In genomic region chr3:186930143-186930638, GRCh38 we compare ENCODE assay signal across 8 cellular contexts. TPM values are rescaled to one million over a fixed set of nuclear protein-coding genes. Genes with fewer than 3 reads are reported as not detected.
DNase-seq lines count a peak whose midpoint lies in the region; ATAC-seq, FAIRE-seq and TF ChIP-seq lines count a peak whose summit lies in the region.

ST6GAL1 (plus strand) TSS chr3:186930526; CDS start chr3:187042704, 112,178 bp downstream.

- peak within 1 kb of the TSS; percentile 93 to 100 (median 99) for H3K4me3 Mint-ChIP-seq in CD8-positive, alpha-beta memory T cell
- H3K4me3 Mint-ChIP-seq in T-helper 17 cell (peak within 1 kb of the TSS; percentile 97), astrocyte (ENCODE audit: unreplicated experiment) (peak within 1 kb of the TSS; percentile 92)

- H3K4me3 ChIP-seq in CD8-positive, alpha-beta memory T cell (ENCODE audit: low read length): peak within 1 kb of the TSS; percentile 96
- H3K4me3 ChIP-seq in astrocyte (ENCODE audit: insufficient read depth, low read depth, low read length) (peak within 1 kb of the TSS; percentile 82), retinal pigment epithelial cell (ENCODE audit: low read length) (peak within 1 kb of the TSS; percentile 86)

- peak; percentile 48 for ATAC-seq in T-helper 17 cell

- H3K9me3 ChIP-seq in CD8-positive, alpha-beta memory T cell (ENCODE audit: low read length): no peaks in the 10 kb centered on the region
- no peaks in the 10 kb centered on the region for H3K9me3 ChIP-seq in T-helper 17 cell (ENCODE audit: control insufficient read depth, low read length, poor library complexity, severe bottlenecking)
- no peaks in the 10 kb centered on the region for H3K9me3 ChIP-seq in astrocyte (ENCODE audit: insufficient read depth, low read depth, low read length)

- peak within 1 kb of the TSS; percentile 76 for H3K9ac ChIP-seq in astrocyte (ENCODE audit: low read length)

- POLR2A ChIA-PET in CD8-positive, alpha-beta memory T cell (lab: Charles Lee): interaction anchor here (0.5 to 3.9 kb wide), 4 partner anchors 16 to 103 kb away, joined by 4 to 42 read pairs (median 18); no protein-coding TSS in a partner anchor

- no peaks in the 10 kb centered on the region for H3K79me2 ChIP-seq in astrocyte (ENCODE audit: insufficient read depth, low read length)

- H3K36me3 Mint-ChIP-seq in CD8-positive, alpha-beta memory T cell: peaks cover 7 to 41% (median 7%) of the 10 kb centered on the region in 3 donors
- H3K36me3 Mint-ChIP-seq in T-helper 17 cell (ENCODE audit: low read depth) (no peaks in the 10 kb centered on the region), astrocyte (ENCODE audit: low read depth, unreplicated experiment) (peaks cover 5% of the 10 kb centered on the region)

- H2AFZ ChIP-seq in astrocyte (ENCODE audit: low read depth, low read length): peak within 1 kb of the TSS; percentile 94

- peak within 1 kb of the TSS; percentile 99 for H3K4me2 ChIP-seq in astrocyte (ENCODE audit: low read length)

- TF ChIP-seq CTCF in GM20000 (IDR thresholded peaks at IDR 0.05; ENCODE audit: extremely low read depth, missing control alignments) (peak; percentile 12), astrocyte (IDR thresholded peaks at IDR 0.05; ENCODE audit: insufficient read depth, low read depth, low read length) (no peak), retinal pigment epithelial cell (conservative IDR thresholded peaks at IDR 0.05; ENCODE audit: low read depth, low read length) (peak; percentile 50)

- no peaks in the 10 kb centered on the region for H3K27me3 ChIP-seq in CD8-positive, alpha-beta memory T cell (ENCODE audit: insufficient read depth, low read length, poor library complexity, severe bottlenecking)
- peaks cover 2% of the 10 kb centered on the region for H3K27me3 ChIP-seq in astrocyte (ENCODE audit: insufficient read depth, low read length)

- peaks cover 0 to 2% (median 0%) of the 10 kb centered on the region in 5 donors for H3K9me3 Mint-ChIP-seq in CD8-positive, alpha-beta memory T cell
- H3K9me3 Mint-ChIP-seq in astrocyte (ENCODE audit: unreplicated experiment): no peaks in the 10 kb centered on the region

- FAIRE-seq in astrocyte (lab: Jason Lieb, UNC): no peak

- peak within 1 kb of the TSS; percentile 85 for H3K27ac ChIP-seq in CD8-positive, alpha-beta memory T cell (ENCODE audit: low read depth, low read length)
- peak within 1 kb of the TSS; percentile 4 for H3K27ac ChIP-seq in astrocyte (ENCODE audit: low read depth, low read length)

- H3K27ac Mint-ChIP-seq in CD8-positive, alpha-beta memory T cell: peak within 1 kb of the TSS; percentile 87 to 99 (median 98)
- H3K27ac Mint-ChIP-seq in T-helper 17 cell (peak within 1 kb of the TSS; percentile 93), astrocyte (ENCODE audit: unreplicated experiment) (peak within 1 kb of the TSS; percentile 91)

- peaks cover 13% of the 10 kb centered on the region for H3K36me3 ChIP-seq in CD8-positive, alpha-beta memory T cell (ENCODE audit: insufficient read depth, low read length)
- H3K36me3 ChIP-seq in astrocyte (ENCODE audit: insufficient read depth, low read length): no peaks in the 10 kb centered on the region

- peaks cover 0 to 4% of the 10 kb centered on the region in 2 donors for H3K27me3 Mint-ChIP-seq in CD8-positive, alpha-beta memory T cell
- no peaks in the 10 kb centered on the region for H3K27me3 Mint-ChIP-seq in T-helper 17 cell
- H3K27me3 Mint-ChIP-seq in astrocyte (ENCODE audit: low read depth, unreplicated experiment): peaks cover 19% of the 10 kb centered on the region

- CTCF ChIA-PET in CD8-positive, alpha-beta memory T cell (lab: Charles Lee): interaction anchor here (1.5 to 11.0 kb wide), 6 partner anchors 9 to 209 kb away, joined by 5 to 116 read pairs (median 8); partner anchors contain the start of gene RPL39L

- DNase-seq in CD8-positive, alpha-beta memory T cell: peak; percentile 51 to 74 (median 62)
- DNase-seq in GM20000 (ENCODE audit: low spot score) (peak; percentile 82), HuH-7 (ENCODE audit: low spot score) (peak; percentile 50), T-helper 17 cell (peak; percentile 32 to 57 (median 50)), astrocyte (ENCODE audit: low read depth) (peak; percentile 50), hippocampal formation (lab: John Stamatoyannopoulos, UW) (peak; percentile 14 to 48), retinal pigment epithelial cell (ENCODE audit: low read depth) (no peak), dedifferentiated amniotic fluid mesenchymal stem cell (ENCODE audit: extremely low spot score) (no peak)

- no peaks in the 10 kb centered on the region for H4K20me1 ChIP-seq in astrocyte (ENCODE audit: insufficient read depth, low read length)

- H3K4me1 ChIP-seq in CD8-positive, alpha-beta memory T cell (ENCODE audit: insufficient read depth, low read length): peaks cover 28% of the 10 kb centered on the region
- H3K4me1 ChIP-seq in astrocyte (ENCODE audit: insufficient read depth, low read length): peaks cover 12% of the 10 kb centered on the region

- peaks cover 35 to 40% (median 39%) of the 10 kb centered on the region in 3 donors for H3K4me1 Mint-ChIP-seq in CD8-positive, alpha-beta memory T cell
- peaks cover 25% of the 10 kb centered on the region for H3K4me1 Mint-ChIP-seq in T-helper 17 cell
- peaks cover 2% of the 10 kb centered on the region for H3K4me1 Mint-ChIP-seq in astrocyte (ENCODE audit: low read depth, unreplicated experiment)

RNA-seq across cellular contexts. Expression of gene ST6GAL1, which starts in this region (rescaled TPM):
- total RNA-seq in CD8-positive, alpha-beta memory T cell: 100 to 1,000 TPM in 1 of 2 experiments, 10 to 100 TPM in 1; 96.8 to 108 TPM
- polyA plus RNA-seq in CD8-positive, alpha-beta memory T cell: 139 TPM
- total RNA-seq in T-helper 17 cell: 100 to 1,000 TPM; 109 to 134 TPM
- 15.8 and 19.3 TPM in 2 replicates for total RNA-seq in astrocyte

Comparison
In these comparisons a context has a peak if more than half of its experiments do, and no peak if none do; other contexts are left out.
1. DNase-seq: peak in CD8-positive, alpha-beta memory T cell (5 of 5), GM20000 (single experiment), HuH-7 (single experiment), T-helper 17 cell (3 of 3), astrocyte (single experiment) and hippocampal formation (2 of 2); none in retinal pigment epithelial cell (single experiment) and dedifferentiated amniotic fluid mesenchymal stem cell (single experiment).
2. Peak in every context shown above with its lines, with median percentiles within 50 percentile points of each other: H3K4me3 ChIP-seq, H3K27ac Mint-ChIP-seq and H3K4me3 Mint-ChIP-seq.